In genomic region chr2:98356729-98357128, GRCh38 we compare ENCODE assay signal across 34 cellular contexts. TPM values are rescaled to one million over a fixed set of nuclear protein-coding genes. Genes with fewer than 3 reads are reported as not detected.
DNase-seq lines count a peak whose midpoint lies in the region; ATAC-seq, FAIRE-seq and TF ChIP-seq lines count a peak whose summit lies in the region.
"Had no signal": no experiment of that assay in that cellular context is flagged by ENCODE, and none has a peak within 500 bp of the region (broad histone marks: within the 10 kb centered on the region; RNA-seq: fewer than 3 reads in every experiment).

No MANE protein-coding gene starts in this region.

- POLR2A ChIA-PET in PC-3 (lab: Charles Lee; ENCODE audit: unreplicated experiment): no interaction called here

- no peaks in the 10 kb centered on the region for H3K9me3 Mint-ChIP-seq in mesothelial cell of epicardium
- H3K9me3 Mint-ChIP-seq: activated T-cell treated with anti-CD3 and anti-CD28 coated beads, Interleukin-2, amount 50 U/mL, for 24 hours had no signal

- H3K4me1 ChIP-seq in PC-3 (ENCODE audit: insufficient read depth, low read length) (peaks cover 31% of the 10 kb centered on the region), spleen (no peaks in the 10 kb centered on the region)
- H3K4me1 ChIP-seq: ascending aorta, colonic mucosa, transverse colon had no signal

- H3K4me2 ChIP-seq in PC-3 (ENCODE audit: low read length): peak overlapping the region; percentile 67
- H3K4me2 ChIP-seq: SK-N-SH had no signal

- H3K27ac ChIP-seq in PC-3 (ENCODE audit: low read length): peak overlapping the region; percentile 81
- no peak overlapping the region for H3K27ac ChIP-seq in spleen
- H3K27ac ChIP-seq: ascending aorta, colonic mucosa, transverse colon had no signal

- peak overlapping the region; percentile 56 for H3K9ac ChIP-seq in PC-3 (ENCODE audit: low read length)
- H3K9ac ChIP-seq: SK-N-SH had no signal

- CTCF ChIA-PET in PC-3 (lab: Charles Lee): no interaction called here

- no peak for TF ChIP-seq POLR2A in spleen (IDR thresholded peaks at IDR 0.05)

- H3K79me2 ChIP-seq in PC-3 (ENCODE audit: low read length): no peaks in the 10 kb centered on the region

- H3K9me2 ChIP-seq in PC-3 (replicated peaks; ENCODE audit: low read length): no peaks in the 10 kb centered on the region
- H3K9me2 ChIP-seq: SK-N-SH had no signal

- no peaks in the 10 kb centered on the region for H3K36me3 Mint-ChIP-seq in mesothelial cell of epicardium
- H3K36me3 Mint-ChIP-seq: activated naive CD8-positive, alpha-beta T cell treated with anti-CD3 and anti-CD28 coated beads, Interleukin-2, amount 10 ng/mL, durations not matched to agents 7 days and 5 days; CD8-positive, alpha-beta memory T cell had no signal

- H4K20me1 ChIP-seq in PC-3 (ENCODE audit: low read length): no peaks in the 10 kb centered on the region

- TF ChIP-seq CTCF in PC-3 (conservative IDR thresholded peaks at IDR 0.05; ENCODE audit: low read depth, low read length) (no peak), mesothelial cell of epicardium (IDR thresholded peaks at IDR 0.05; ENCODE audit: unreplicated experiment) (no peak), spleen (IDR thresholded peaks at IDR 0.05 in 8 of 11, conservative IDR thresholded peaks at IDR 0.05 in 3 of 11) (no peak)

- no peaks in the 10 kb centered on the region for H3K4me1 Mint-ChIP-seq in mesothelial cell of epicardium
- H3K4me1 Mint-ChIP-seq: activated naive CD8-positive, alpha-beta T cell treated with anti-CD3 and anti-CD28 coated beads, Interleukin-2, amount 10 ng/mL, durations not matched to agents 7 days and 5 days; CD8-positive, alpha-beta memory T cell; naive thymus-derived CD4-positive, alpha-beta T cell had no signal

- intact Hi-C loops in PC-3 (cut with micrococcal nuclease) (loop anchor here (1.0 to 10.0 kb wide), 2 partner anchors 22 to 62 kb away; no protein-coding TSS in a partner anchor), left ventricle myocardium superior (cut with micrococcal nuclease) (no loop called here), spleen (cut with DNase I; ENCODE audit: low total_unique reads) (no loop called here)

- ATAC-seq in PC-3 (peak; percentile 88), left ventricle myocardium superior (no peak)
- ATAC-seq: naive thymus-derived CD4-positive, alpha-beta T cell; sciatic nerve had no signal

- DNase-seq in DMS153 (lab: John Stamatoyannopoulos, UW) (peak; percentile 63), NCI-H1417 (lab: John Stamatoyannopoulos, UW) (peak in 2 of 3 experiments; percentile 72 to 87), PC-3 (peak; percentile 94), mesothelial cell of epicardium (ENCODE audit: low spot score in 2 of 2, unreplicated experiment in 2 of 2) (no peak), putamen (ENCODE audit: low spot score) (no peak), left ventricle myocardium superior (no peak), spleen (no peak)
- DNase-seq: activated CD4-positive, alpha-beta T cell treated with anti-CD3 and anti-CD28 coated beads, Interleukin-2, amount 50 U/mL, for 1 hour; activated CD4-positive, CD25-positive, alpha-beta regulatory T cell; activated gamma-delta T cell; activated naive CD8-positive, alpha-beta T cell treated with anti-CD3 and anti-CD28 coated beads, Interleukin-2, amount 10 ng/mL, durations not matched to agents 7 days and 5 days; activated T-cell treated with anti-CD3 and anti-CD28 coated beads, Interleukin-2, amount 50 U/mL, for 24 hours; CD8-positive, alpha-beta memory T cell; colonic mucosa; DMS79; effector CD4-positive, alpha-beta T cell; naive thymus-derived CD4-positive, alpha-beta T cell; NCI-H226; SK-N-SH; stimulated activated CD4-positive, alpha-beta T cell treated with anti-CD3 and anti-CD28 coated beads, Interleukin-4, amount 100 ng/mL, for 24 hours; transverse colon had no signal

- WGBS in spleen, 5 donors: 82 to 93% (median 92%) methylated on average over 7 of the region's 7 CpGs

- H3K36me3 ChIP-seq in PC-3 (ENCODE audit: low read depth, low read length) (no peaks in the 10 kb centered on the region), spleen (no peaks in the 10 kb centered on the region)
- H3K36me3 ChIP-seq: ascending aorta, colonic mucosa, transverse colon had no signal

- H3K4me3 Mint-ChIP-seq in mesothelial cell of epicardium: no peak overlapping the region
- H3K4me3 Mint-ChIP-seq: activated naive CD8-positive, alpha-beta T cell treated with anti-CD3 and anti-CD28 coated beads, Interleukin-2, amount 10 ng/mL, durations not matched to agents 7 days and 5 days; activated T-cell treated with anti-CD3 and anti-CD28 coated beads, Interleukin-2, amount 50 U/mL, for 24 hours; CD8-positive, alpha-beta memory T cell; naive thymus-derived CD4-positive, alpha-beta T cell; T-helper 1 cell treated with Interleukin-12 subunit alpha and Interleukin-12 subunit beta and Interleukin-4 antibody, amounts not matched to agents 30 μg/mL and 1 μg/mL, for 36 hours had no signal

- H3K27ac Mint-ChIP-seq in mesothelial cell of epicardium: no peak overlapping the region
- H3K27ac Mint-ChIP-seq: activated naive CD8-positive, alpha-beta T cell treated with anti-CD3 and anti-CD28 coated beads, Interleukin-2, amount 10 ng/mL, durations not matched to agents 7 days and 5 days; activated T-cell treated with anti-CD3 and anti-CD28 coated beads, Interleukin-2, amount 50 U/mL, for 24 hours; CD8-positive, alpha-beta memory T cell; naive thymus-derived CD4-positive, alpha-beta T cell; progenitor cell of endocrine pancreas; T-helper 1 cell treated with Interleukin-12 subunit alpha and Interleukin-12 subunit beta and Interleukin-4 antibody, amounts not matched to agents 30 μg/mL and 1 μg/mL, for 36 hours had no signal

- no peak overlapping the region; the same call in 1 of the 2 replicates for H2AFZ ChIP-seq in PC-3 (ENCODE audit: low read length)

- FAIRE-seq in islet of Langerhans (lab: Jason Lieb, UNC): peak; percentile 94
- FAIRE-seq: G401.6, TTC549 had no signal

- H3K4me3 ChIP-seq in PC-3 (ENCODE audit: low read length): peak overlapping the region; percentile 13; the same call in 1 of the 2 replicates
- no peak overlapping the region for H3K4me3 ChIP-seq in spleen
- H3K4me3 ChIP-seq: ascending aorta, colonic mucosa, transverse colon had no signal

- H3K9me3 ChIP-seq in PC-3 (ENCODE audit: low read length) (no peaks in the 10 kb centered on the region), spleen (peaks cover 0 to 15% (median 0%) of the 10 kb centered on the region in 8 donors)
- H3K9me3 ChIP-seq: SK-N-SH, transverse colon had no signal

- BruUV-seq in PC-3 (replicated peaks; lab: Mats Ljungman, UMichigan): no TSS peak

- H3F3A ChIP-seq in PC-3 (ENCODE audit: low read length, unreplicated experiment): no peaks in the 10 kb centered on the region

- H3K27me3 ChIP-seq in PC-3 (ENCODE audit: low read length): no peaks in the 10 kb centered on the region
- peaks cover 0 to 6% (median 0%) of the 10 kb centered on the region in 7 donors for H3K27me3 ChIP-seq in spleen (replicated peaks in 1 of 7)
- H3K27me3 ChIP-seq: ascending aorta, transverse colon had no signal

- peaks cover 44% of the 10 kb centered on the region for H3K27me3 Mint-ChIP-seq in mesothelial cell of epicardium (ENCODE audit: low read depth)

RNA-seq across cellular contexts. Expression of gene CNGA3, which starts 10.5 kb away (rescaled TPM):
- total RNA-seq in PC-3 (2014; rRNA removed): not detected in 2 replicates
- not detected in 3 replicates for total RNA-seq in mesothelial cell of epicardium
- not detected for total RNA-seq in left ventricle myocardium superior
- not detected for total RNA-seq in spleen
- polyA plus RNA-seq in spleen: not detected
- total RNA-seq: activated naive CD8-positive, alpha-beta T cell treated with anti-CD3 and anti-CD28 coated beads, Interleukin-2, amount 10 ng/mL, durations not matched to agents 7 days and 5 days; ascending aorta; cardiac septum; CD8-positive, alpha-beta memory T cell; epithelial cell of proximal tubule; glomerular endothelial cell; MCF 10A; naive thymus-derived CD4-positive, alpha-beta T cell; sciatic nerve had no signal
- polyA plus RNA-seq: AG04450; BJ; CD8-positive, alpha-beta memory T cell; naive thymus-derived CD4-positive, alpha-beta T cell; SK-N-SH had no signal

Comparison
In these comparisons a context has a peak if more than half of its experiments do, and no peak if none do; other contexts are left out.
1. DNase-seq: peak in DMS153 (single experiment), NCI-H1417 (2 of 3) and PC-3 (single experiment); none in mesothelial cell of epicardium (0 of 2), putamen (single experiment), left ventricle myocardium superior (single experiment) and spleen (single experiment).